1 cellular context compared by ENCODE assay signal in the genomic region with DNA sequence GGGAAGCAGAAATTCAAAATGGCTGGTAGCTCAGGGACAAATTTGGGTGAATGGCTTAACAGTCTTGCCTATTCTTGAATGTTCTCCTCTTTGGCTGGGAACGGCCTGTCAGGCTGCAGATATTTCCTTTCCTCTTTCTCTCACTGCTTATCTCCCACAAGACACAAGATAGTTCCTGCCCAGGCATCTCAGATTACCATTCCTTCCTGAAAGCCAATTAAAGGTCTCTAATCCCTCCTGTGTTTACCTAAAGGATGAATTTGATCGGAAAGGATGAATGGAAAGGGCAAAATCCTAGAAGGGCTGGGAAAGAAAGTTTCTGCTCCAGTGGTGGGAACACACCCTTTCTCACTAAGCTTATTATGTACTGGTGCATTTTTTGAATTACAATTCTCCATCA.
TF ChIP-seq lines count a peak whose summit lies in the region.

No MANE protein-coding gene starts in this region.

TF ChIP-seq in H1, 55 proteins besides CTCF, POLR2A, EP300 and RAD21:
- TF ChIP-seq JUN (IDR thresholded peaks at IDR 0.05; ENCODE audit: low read depth, low read length), result no peak
- peak; percentile 36; the same call in 1 of the 2 replicates for TF ChIP-seq YY1 (IDR thresholded peaks at IDR 0.05; ENCODE audit: low read depth, low read length)
TF ChIP-seq in H1: peak in this region for 1.
